1 cellular context compared by ENCODE assay signal in the genomic region with DNA sequence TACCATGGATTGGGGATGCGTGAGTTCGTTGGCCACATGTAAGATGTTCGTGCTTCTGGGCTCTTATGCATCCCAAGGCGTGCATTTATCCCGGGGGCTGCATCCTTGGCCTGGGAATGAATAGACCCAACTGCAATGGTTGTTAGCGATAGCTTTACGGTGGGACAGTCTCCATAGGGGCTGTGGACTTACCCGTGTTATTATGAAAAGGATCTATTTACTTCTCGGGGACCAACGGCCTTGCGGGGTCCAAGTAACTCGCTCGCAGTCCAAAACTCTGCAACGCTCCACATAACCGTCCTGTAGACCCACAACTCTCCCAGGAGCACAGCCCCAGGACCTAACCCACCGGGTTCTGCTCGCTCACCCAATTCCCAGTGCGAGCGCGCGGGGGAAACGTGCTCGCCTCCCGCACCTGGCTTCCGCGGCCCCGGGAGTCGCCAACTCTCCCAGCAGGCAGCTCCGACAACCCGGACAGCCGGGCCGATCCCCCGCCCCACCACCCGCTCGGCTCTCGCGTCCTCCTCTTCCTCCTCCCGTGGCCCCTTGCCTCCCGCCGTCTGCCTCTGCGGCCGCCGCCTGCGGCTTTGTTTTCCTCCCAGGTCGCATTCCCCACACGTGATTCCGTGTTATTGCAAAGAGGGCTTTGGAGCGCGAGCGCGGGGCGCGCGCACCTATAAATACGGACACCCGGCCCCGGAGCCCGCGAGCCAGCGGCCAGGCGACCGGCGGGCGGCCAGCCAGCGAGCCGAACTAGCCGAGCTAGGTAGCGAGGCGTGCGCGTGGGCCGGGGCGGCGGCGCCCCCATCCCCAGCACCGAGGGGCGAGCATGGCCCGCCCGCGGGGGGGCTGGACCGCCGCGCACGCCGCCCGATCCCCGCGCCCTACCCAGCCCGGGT.
TF ChIP-seq lines count a peak whose summit lies in the region.

A gene with protein sequence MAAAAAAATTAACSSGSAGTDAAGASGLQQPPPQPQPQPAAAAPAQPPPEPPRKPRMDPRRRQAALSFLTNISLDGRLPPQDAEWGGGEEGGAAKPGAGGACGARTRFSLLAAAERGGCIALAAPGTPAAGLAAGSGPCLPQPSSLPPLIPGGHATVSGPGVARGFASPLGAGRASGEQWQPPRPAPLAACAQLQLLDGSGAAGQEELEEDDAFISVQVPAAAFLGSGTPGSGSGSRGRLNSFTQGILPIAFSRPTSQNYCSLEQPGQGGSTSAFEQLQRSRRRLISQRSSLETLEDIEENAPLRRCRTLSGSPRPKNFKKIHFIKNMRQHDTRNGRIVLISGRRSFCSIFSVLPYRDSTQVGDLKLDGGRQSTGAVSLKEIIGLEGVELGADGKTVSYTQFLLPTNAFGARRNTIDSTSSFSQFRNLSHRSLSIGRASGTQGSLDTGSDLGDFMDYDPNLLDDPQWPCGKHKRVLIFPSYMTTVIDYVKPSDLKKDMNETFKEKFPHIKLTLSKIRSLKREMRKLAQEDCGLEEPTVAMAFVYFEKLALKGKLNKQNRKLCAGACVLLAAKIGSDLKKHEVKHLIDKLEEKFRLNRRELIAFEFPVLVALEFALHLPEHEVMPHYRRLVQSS (plus strand): TSS at position 706 of the 899 bp plus-strand sequence. CDS start 278 bp downstream, outside the sequence.

TF ChIP-seq in HepG2, 621 proteins besides CTCF, POLR2A, EP300 and RAD21 (continued from another document and continues in another):
- TF ChIP-seq, protein P1, sequence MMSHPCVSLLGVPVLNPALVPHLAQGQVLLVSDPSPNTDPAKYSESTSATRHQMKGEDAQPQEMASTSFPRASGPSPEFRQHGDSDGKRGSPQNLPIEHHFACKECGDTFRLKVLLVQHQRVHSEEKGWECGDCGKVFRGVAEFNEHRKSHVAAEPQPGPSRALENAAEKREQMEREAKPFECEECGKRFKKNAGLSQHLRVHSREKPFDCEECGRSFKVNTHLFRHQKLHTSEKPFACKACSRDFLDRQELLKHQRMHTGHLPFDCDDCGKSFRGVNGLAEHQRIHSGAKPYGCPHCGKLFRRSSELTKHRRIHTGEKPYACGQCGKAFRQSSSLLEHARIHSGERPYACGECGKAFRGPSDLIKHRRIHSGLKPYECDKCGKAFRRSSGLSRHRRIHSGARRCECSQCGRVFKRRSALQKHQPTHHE (CRISPR knock-in tag; IDR thresholded peaks at IDR 0.05; ENCODE audit: borderline replicate concordance), result 0 out of 2 replicates have a peak, but pooled peaks have one; percentile 29
- TF ChIP-seq KDM4B (CRISPR knock-in tag; IDR thresholded peaks at IDR 0.05) (peak; percentile 58), HOXA5 (CRISPR knock-in tag; IDR thresholded peaks at IDR 0.05) (peak; percentile 67; the same call in 1 of the 2 replicates), ZNF607 (CRISPR knock-in tag; IDR thresholded peaks at IDR 0.05; ENCODE audit: borderline replicate concordance) (peak; percentile 59; the same call in 1 of the 2 replicates), ZNF879 (CRISPR knock-in tag; IDR thresholded peaks at IDR 0.05) (no peak), U2AF2 (IDR thresholded peaks at IDR 0.05; ENCODE audit: low read depth, low read length) (no peak), ZKSCAN8 (CRISPR knock-in tag; IDR thresholded peaks at IDR 0.05; ENCODE audit: borderline replicate concordance) (no peak), MTA1 (CRISPR knock-in tag; IDR thresholded peaks at IDR 0.05; ENCODE audit: borderline replicate concordance) (peak; percentile 56; the same call in 1 of the 2 replicates), ZNF598 (CRISPR knock-in tag; IDR thresholded peaks at IDR 0.05; ENCODE audit: borderline replicate concordance) (no peak; the same call in 1 of the 2 replicates), RFXANK (CRISPR knock-in tag; IDR thresholded peaks at IDR 0.05) (0 out of 2 replicates have a peak, but pooled peaks have one; percentile 43), NAIF1 (CRISPR knock-in tag; IDR thresholded peaks at IDR 0.05; ENCODE audit: borderline replicate concordance) (no peak), IKZF4 (CRISPR knock-in tag; IDR thresholded peaks at IDR 0.05; ENCODE audit: borderline replicate concordance, low read depth, not compliant biosample characterization) (no peak), RNF2 (conservative IDR thresholded peaks at IDR 0.05; ENCODE audit: low read depth) (0 out of 2 replicates have a peak, but pooled peaks have one; percentile 21), SMARCC2 (IDR thresholded peaks at IDR 0.05) (no peak), BRD4 (CRISPR knock-in tag; IDR thresholded peaks at IDR 0.05) (no peak; the same call in 1 of the 2 replicates), ESRRA (CRISPR knock-in tag; IDR thresholded peaks at IDR 0.05; ENCODE audit: low read depth) (no peak), ZNF496 (CRISPR knock-in tag; IDR thresholded peaks at IDR 0.05; ENCODE audit: insufficient replicate concordance) (no peak), CREM (IDR thresholded peaks at IDR 0.05) (no peak), CREM (CRISPR knock-in tag; IDR thresholded peaks at IDR 0.05) (no peak), PTBP1 (IDR thresholded peaks at IDR 0.05; ENCODE audit: low read depth, low read length, poor library complexity, severe bottlenecking) (no peak), ZNF343 (CRISPR knock-in tag; IDR thresholded peaks at IDR 0.05) (no peak; the same call in 1 of the 2 replicates), HMG20B (CRISPR knock-in tag; conservative IDR thresholded peaks at IDR 0.05) (peak; percentile 44; the same call in 1 of the 2 replicates), RBAK (CRISPR knock-in tag; IDR thresholded peaks at IDR 0.05) (no peak), JUND (CRISPR knock-in tag; IDR thresholded peaks at IDR 0.05) (no peak), ZNF317 (CRISPR knock-in tag; IDR thresholded peaks at IDR 0.05) (peak; percentile 44), ZNF264 (CRISPR knock-in tag; IDR thresholded peaks at IDR 0.05) (0 out of 2 replicates have a peak, but pooled peaks have one; percentile 28), GTF3A (CRISPR knock-in tag; conservative IDR thresholded peaks at IDR 0.05) (no peak), ARID2 (CRISPR knock-in tag; IDR thresholded peaks at IDR 0.05; ENCODE audit: borderline replicate concordance) (peak; percentile 72; the same call in 1 of the 2 replicates), ZNF724P (CRISPR knock-in tag; IDR thresholded peaks at IDR 0.05; ENCODE audit: borderline replicate concordance) (no peak), CBX1 (IDR thresholded peaks at IDR 0.05; ENCODE audit: low read depth) (no peak), SNAI1 (CRISPR knock-in tag; IDR thresholded peaks at IDR 0.05; ENCODE audit: borderline replicate concordance) (0 out of 2 replicates have a peak, but pooled peaks have one; percentile 34), FOXK1 (CRISPR knock-in tag; IDR thresholded peaks at IDR 0.05; ENCODE audit: borderline replicate concordance, low read depth) (peak; percentile 86), NCOA5 (CRISPR knock-in tag; IDR thresholded peaks at IDR 0.05) (no peak), KDM3A (CRISPR knock-in tag; IDR thresholded peaks at IDR 0.05; ENCODE audit: low read depth) (peak; percentile 38; the same call in 1 of the 2 replicates), ZNF354B (CRISPR knock-in tag; IDR thresholded peaks at IDR 0.05) (no peak), SIX4 (CRISPR knock-in tag; IDR thresholded peaks at IDR 0.05) (peak; percentile 67; the same call in 1 of the 2 replicates)
- TF ChIP-seq, protein P2, sequence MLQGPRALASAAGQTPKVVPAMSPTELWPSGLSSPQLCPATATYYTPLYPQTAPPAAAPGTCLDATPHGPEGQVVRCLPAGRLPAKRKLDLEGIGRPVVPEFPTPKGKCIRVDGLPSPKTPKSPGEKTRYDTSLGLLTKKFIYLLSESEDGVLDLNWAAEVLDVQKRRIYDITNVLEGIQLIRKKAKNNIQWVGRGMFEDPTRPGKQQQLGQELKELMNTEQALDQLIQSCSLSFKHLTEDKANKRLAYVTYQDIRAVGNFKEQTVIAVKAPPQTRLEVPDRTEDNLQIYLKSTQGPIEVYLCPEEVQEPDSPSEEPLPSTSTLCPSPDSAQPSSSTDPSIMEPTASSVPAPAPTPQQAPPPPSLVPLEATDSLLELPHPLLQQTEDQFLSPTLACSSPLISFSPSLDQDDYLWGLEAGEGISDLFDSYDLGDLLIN (CRISPR knock-in tag; IDR thresholded peaks at IDR 0.05; ENCODE audit: borderline replicate concordance), result no peak
- TF ChIP-seq, protein P3, sequence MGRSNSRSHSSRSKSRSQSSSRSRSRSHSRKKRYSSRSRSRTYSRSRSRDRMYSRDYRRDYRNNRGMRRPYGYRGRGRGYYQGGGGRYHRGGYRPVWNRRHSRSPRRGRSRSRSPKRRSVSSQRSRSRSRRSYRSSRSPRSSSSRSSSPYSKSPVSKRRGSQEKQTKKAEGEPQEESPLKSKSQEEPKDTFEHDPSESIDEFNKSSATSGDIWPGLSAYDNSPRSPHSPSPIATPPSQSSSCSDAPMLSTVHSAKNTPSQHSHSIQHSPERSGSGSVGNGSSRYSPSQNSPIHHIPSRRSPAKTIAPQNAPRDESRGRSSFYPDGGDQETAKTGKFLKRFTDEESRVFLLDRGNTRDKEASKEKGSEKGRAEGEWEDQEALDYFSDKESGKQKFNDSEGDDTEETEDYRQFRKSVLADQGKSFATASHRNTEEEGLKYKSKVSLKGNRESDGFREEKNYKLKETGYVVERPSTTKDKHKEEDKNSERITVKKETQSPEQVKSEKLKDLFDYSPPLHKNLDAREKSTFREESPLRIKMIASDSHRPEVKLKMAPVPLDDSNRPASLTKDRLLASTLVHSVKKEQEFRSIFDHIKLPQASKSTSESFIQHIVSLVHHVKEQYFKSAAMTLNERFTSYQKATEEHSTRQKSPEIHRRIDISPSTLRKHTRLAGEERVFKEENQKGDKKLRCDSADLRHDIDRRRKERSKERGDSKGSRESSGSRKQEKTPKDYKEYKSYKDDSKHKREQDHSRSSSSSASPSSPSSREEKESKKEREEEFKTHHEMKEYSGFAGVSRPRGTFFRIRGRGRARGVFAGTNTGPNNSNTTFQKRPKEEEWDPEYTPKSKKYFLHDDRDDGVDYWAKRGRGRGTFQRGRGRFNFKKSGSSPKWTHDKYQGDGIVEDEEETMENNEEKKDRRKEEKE (IDR thresholded peaks at IDR 0.05), result no peak
- TF ChIP-seq, protein P4, sequence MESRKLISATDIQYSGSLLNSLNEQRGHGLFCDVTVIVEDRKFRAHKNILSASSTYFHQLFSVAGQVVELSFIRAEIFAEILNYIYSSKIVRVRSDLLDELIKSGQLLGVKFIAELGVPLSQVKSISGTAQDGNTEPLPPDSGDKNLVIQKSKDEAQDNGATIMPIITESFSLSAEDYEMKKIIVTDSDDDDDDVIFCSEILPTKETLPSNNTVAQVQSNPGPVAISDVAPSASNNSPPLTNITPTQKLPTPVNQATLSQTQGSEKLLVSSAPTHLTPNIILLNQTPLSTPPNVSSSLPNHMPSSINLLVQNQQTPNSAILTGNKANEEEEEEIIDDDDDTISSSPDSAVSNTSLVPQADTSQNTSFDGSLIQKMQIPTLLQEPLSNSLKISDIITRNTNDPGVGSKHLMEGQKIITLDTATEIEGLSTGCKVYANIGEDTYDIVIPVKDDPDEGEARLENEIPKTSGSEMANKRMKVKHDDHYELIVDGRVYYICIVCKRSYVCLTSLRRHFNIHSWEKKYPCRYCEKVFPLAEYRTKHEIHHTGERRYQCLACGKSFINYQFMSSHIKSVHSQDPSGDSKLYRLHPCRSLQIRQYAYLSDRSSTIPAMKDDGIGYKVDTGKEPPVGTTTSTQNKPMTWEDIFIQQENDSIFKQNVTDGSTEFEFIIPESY (CRISPR knock-in tag; IDR thresholded peaks at IDR 0.05), result no peak
- TF ChIP-seq, protein P5, sequence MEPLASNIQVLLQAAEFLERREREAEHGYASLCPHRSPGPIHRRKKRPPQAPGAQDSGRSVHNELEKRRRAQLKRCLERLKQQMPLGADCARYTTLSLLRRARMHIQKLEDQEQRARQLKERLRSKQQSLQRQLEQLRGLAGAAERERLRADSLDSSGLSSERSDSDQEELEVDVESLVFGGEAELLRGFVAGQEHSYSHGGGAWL (CRISPR knock-in tag; IDR thresholded peaks at IDR 0.05), result peak; percentile 77
- TF ChIP-seq, protein P6, sequence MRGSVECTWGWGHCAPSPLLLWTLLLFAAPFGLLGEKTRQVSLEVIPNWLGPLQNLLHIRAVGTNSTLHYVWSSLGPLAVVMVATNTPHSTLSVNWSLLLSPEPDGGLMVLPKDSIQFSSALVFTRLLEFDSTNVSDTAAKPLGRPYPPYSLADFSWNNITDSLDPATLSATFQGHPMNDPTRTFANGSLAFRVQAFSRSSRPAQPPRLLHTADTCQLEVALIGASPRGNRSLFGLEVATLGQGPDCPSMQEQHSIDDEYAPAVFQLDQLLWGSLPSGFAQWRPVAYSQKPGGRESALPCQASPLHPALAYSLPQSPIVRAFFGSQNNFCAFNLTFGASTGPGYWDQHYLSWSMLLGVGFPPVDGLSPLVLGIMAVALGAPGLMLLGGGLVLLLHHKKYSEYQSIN (CRISPR knock-in tag; IDR thresholded peaks at IDR 0.05; ENCODE audit: borderline replicate concordance), result no peak
- TF ChIP-seq, protein P7, sequence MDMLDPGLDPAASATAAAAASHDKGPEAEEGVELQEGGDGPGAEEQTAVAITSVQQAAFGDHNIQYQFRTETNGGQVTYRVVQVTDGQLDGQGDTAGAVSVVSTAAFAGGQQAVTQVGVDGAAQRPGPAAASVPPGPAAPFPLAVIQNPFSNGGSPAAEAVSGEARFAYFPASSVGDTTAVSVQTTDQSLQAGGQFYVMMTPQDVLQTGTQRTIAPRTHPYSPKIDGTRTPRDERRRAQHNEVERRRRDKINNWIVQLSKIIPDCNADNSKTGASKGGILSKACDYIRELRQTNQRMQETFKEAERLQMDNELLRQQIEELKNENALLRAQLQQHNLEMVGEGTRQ (IDR thresholded peaks at IDR 0.05; ENCODE audit: low read depth, low read length), result peak; percentile 56
- TF ChIP-seq, protein P7 (CRISPR knock-in tag; IDR thresholded peaks at IDR 0.05; ENCODE audit: borderline replicate concordance), result peak; percentile 73; the same call in 1 of the 2 replicates
- TF ChIP-seq, protein P8, sequence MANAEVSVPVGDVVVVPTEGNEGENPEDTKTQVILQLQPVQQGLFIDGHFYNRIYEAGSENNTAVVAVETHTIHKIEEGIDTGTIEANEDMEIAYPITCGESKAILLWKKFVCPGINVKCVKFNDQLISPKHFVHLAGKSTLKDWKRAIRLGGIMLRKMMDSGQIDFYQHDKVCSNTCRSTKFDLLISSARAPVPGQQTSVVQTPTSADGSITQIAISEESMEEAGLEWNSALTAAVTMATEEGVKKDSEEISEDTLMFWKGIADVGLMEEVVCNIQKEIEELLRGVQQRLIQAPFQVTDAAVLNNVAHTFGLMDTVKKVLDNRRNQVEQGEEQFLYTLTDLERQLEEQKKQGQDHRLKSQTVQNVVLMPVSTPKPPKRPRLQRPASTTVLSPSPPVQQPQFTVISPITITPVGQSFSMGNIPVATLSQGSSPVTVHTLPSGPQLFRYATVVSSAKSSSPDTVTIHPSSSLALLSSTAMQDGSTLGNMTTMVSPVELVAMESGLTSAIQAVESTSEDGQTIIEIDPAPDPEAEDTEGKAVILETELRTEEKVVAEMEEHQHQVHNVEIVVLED (CRISPR knock-in tag; IDR thresholded peaks at IDR 0.05; ENCODE audit: borderline replicate concordance), result no peak
- TF ChIP-seq, protein P9, sequence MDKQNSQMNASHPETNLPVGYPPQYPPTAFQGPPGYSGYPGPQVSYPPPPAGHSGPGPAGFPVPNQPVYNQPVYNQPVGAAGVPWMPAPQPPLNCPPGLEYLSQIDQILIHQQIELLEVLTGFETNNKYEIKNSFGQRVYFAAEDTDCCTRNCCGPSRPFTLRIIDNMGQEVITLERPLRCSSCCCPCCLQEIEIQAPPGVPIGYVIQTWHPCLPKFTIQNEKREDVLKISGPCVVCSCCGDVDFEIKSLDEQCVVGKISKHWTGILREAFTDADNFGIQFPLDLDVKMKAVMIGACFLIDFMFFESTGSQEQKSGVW (CRISPR knock-in tag; IDR thresholded peaks at IDR 0.05; ENCODE audit: borderline replicate concordance), result no peak
